1 cellular context compared by ENCODE assay signal in genomic region chr10:3399756-3400155, GRCh38.
TF ChIP-seq lines count a peak whose summit lies in the region.

No MANE protein-coding gene starts in this region.

TF ChIP-seq in HepG2, 621 proteins besides CTCF, POLR2A, EP300 and RAD21 (continued from another document):
- TF ChIP-seq HDAC6 (IDR thresholded peaks at IDR 0.05; ENCODE audit: low read depth, low read length) = no peak
- TF ChIP-seq FOXK2 (IDR thresholded peaks at IDR 0.05) = no peak
- TF ChIP-seq, protein P1, sequence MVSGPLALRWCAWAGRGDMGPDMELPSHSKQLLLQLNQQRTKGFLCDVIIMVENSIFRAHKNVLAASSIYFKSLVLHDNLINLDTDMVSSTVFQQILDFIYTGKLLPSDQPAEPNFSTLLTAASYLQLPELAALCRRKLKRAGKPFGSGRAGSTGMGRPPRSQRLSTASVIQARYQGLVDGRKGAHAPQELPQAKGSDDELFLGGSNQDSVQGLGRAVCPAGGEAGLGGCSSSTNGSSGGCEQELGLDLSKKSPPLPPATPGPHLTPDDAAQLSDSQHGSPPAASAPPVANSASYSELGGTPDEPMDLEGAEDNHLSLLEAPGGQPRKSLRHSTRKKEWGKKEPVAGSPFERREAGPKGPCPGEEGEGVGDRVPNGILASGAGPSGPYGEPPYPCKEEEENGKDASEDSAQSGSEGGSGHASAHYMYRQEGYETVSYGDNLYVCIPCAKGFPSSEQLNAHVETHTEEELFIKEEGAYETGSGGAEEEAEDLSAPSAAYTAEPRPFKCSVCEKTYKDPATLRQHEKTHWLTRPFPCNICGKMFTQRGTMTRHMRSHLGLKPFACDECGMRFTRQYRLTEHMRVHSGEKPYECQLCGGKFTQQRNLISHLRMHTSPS (CRISPR knock-in tag; IDR thresholded peaks at IDR 0.05; ENCODE audit: low read depth) = no peak
- TF ChIP-seq, protein P2, sequence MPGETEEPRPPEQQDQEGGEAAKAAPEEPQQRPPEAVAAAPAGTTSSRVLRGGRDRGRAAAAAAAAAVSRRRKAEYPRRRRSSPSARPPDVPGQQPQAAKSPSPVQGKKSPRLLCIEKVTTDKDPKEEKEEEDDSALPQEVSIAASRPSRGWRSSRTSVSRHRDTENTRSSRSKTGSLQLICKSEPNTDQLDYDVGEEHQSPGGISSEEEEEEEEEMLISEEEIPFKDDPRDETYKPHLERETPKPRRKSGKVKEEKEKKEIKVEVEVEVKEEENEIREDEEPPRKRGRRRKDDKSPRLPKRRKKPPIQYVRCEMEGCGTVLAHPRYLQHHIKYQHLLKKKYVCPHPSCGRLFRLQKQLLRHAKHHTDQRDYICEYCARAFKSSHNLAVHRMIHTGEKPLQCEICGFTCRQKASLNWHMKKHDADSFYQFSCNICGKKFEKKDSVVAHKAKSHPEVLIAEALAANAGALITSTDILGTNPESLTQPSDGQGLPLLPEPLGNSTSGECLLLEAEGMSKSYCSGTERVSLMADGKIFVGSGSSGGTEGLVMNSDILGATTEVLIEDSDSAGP (CRISPR knock-in tag; IDR thresholded peaks at IDR 0.05; ENCODE audit: borderline replicate concordance) = no peak
- no peak for TF ChIP-seq ZNF530 (CRISPR knock-in tag; IDR thresholded peaks at IDR 0.05; ENCODE audit: low read depth)
- no peak for TF ChIP-seq ZNF282 (IDR thresholded peaks at IDR 0.05; ENCODE audit: partially characterized antibody)
- TF ChIP-seq ZNF629 (CRISPR knock-in tag; conservative IDR thresholded peaks at IDR 0.05) = no peak
- no peak for TF ChIP-seq CBX1 (IDR thresholded peaks at IDR 0.05; ENCODE audit: low read depth)
- no peak for TF ChIP-seq SMYD3 (CRISPR knock-in tag; IDR thresholded peaks at IDR 0.05)
- no peak for TF ChIP-seq ATF6 (CRISPR knock-in tag; conservative IDR thresholded peaks at IDR 0.05)
- no peak for TF ChIP-seq ZNF784 (CRISPR knock-in tag; IDR thresholded peaks at IDR 0.05; ENCODE audit: borderline replicate concordance)
- TF ChIP-seq NCOA2 (CRISPR knock-in tag; IDR thresholded peaks at IDR 0.05) = no peak
- TF ChIP-seq, protein P3, sequence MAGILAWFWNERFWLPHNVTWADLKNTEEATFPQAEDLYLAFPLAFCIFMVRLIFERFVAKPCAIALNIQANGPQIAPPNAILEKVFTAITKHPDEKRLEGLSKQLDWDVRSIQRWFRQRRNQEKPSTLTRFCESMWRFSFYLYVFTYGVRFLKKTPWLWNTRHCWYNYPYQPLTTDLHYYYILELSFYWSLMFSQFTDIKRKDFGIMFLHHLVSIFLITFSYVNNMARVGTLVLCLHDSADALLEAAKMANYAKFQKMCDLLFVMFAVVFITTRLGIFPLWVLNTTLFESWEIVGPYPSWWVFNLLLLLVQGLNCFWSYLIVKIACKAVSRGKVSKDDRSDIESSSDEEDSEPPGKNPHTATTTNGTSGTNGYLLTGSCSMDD (CRISPR knock-in tag; IDR thresholded peaks at IDR 0.05) = no peak
- no peak for TF ChIP-seq ZNF292 (CRISPR knock-in tag; IDR thresholded peaks at IDR 0.05; ENCODE audit: borderline replicate concordance, low read depth)
